Comparison of ENCODE assay signal across 16 cellular contexts in the genomic region with DNA sequence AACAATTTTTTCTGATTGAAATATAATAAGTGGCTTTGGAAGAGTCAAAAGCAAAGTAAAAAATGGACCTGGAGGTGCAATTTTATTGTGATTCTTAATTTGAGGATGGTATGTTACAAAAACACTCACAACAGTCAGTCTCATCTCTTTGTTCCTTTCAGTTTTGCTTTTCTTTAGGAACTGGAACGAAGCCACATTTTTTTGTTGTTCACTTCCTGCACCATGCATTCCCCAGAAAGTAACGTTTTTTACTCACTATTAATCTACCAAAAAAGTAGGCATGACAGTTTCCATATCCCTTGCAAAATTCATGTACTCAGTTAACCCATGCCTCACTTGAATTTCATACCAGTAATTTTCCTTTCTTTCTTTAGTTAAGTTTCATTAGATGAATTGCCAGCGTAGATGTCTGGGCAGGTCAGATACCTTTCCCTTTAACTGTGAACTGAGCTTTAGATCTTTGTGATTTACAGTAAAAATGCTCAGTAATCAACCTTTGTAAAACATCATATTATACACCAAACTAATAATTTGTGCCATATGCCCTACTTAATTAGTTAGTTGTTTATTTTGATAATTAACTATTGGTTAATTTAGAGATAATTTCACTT.
A peak's percentile ranks its signal among the peaks of the same experiment; 100 is the strongest.
DNase-seq lines count a peak whose midpoint lies in the region; ATAC-seq, FAIRE-seq and TF ChIP-seq lines count a peak whose summit lies in the region.
"Had no signal": no experiment of that assay in that cellular context is flagged by ENCODE, and none has a peak within 500 bp of the region (broad histone marks: within the 10 kb centered on the region; RNA-seq: fewer than 3 reads in every experiment).

No MANE protein-coding gene starts in this region.

- TF ChIP-seq CTCF in HFFc6 (IDR thresholded peaks at IDR 0.05) (no peak), astrocyte (IDR thresholded peaks at IDR 0.05; ENCODE audit: insufficient read depth, low read depth, low read length) (no peak)

- DNase-seq in HFFc6 (no peak), astrocyte (ENCODE audit: low read depth) (peak; percentile 41), iris pigment epithelial cell (ENCODE audit: low read depth) (peak; percentile 66), NCI-H2227 treated with DMSO at 0.1 percent for 48 hours (lab: John Stamatoyannopoulos, UW) (no peak)
- DNase-seq: activated naive CD4-positive, alpha-beta T cell treated with anti-CD3 and anti-CD28 coated beads, Interleukin-2, amount 50 U/mL, for 16 hours; mesendoderm; MG63; NCI-H2081 treated with DMSO at 0.1 percent for 48 hours; SJCRH30; stimulated activated CD4-positive, alpha-beta T cell treated with anti-CD3 and anti-CD28 coated beads, Interleukin-2, amount 100 ng/mL, for 24 hours had no signal

- H3K27me3 ChIP-seq in ACC112 (ENCODE audit: insufficient read depth, low read length), result no peaks in the 10 kb centered on the region
- no peaks in the 10 kb centered on the region for H3K27me3 ChIP-seq in astrocyte (ENCODE audit: insufficient read depth, low read length)
- H3K27me3 ChIP-seq: MG63, SJCRH30 had no signal

- H3K9ac ChIP-seq in astrocyte (ENCODE audit: low read length), result no peak overlapping the region

- H3K4me3 Mint-ChIP-seq in HFFc6, result peak overlapping the region; percentile 55; the same call in 1 of the 2 replicates
- H3K4me3 Mint-ChIP-seq in astrocyte (ENCODE audit: unreplicated experiment), result no peak overlapping the region
- H3K4me3 Mint-ChIP-seq: type B pancreatic cell had no signal

- H3K27ac ChIP-seq in ACC112 (ENCODE audit: low read depth, low read length), result no peak overlapping the region
- no peak overlapping the region for H3K27ac ChIP-seq in astrocyte (ENCODE audit: low read depth, low read length)
- H3K27ac ChIP-seq: SJCRH30 had no signal

- H3K4me1 Mint-ChIP-seq in HFFc6 (ENCODE audit: low read depth) (peaks cover 16% of the 10 kb centered on the region), astrocyte (ENCODE audit: low read depth, unreplicated experiment) (peaks cover 7% of the 10 kb centered on the region)

- H3K27me3 Mint-ChIP-seq in HFFc6 (ENCODE audit: insufficient read depth) (no peaks in the 10 kb centered on the region; the same call in 1 of the 2 replicates), astrocyte (ENCODE audit: low read depth, unreplicated experiment) (no peaks in the 10 kb centered on the region)
- H3K27me3 Mint-ChIP-seq: type B pancreatic cell had no signal

- H3K4me1 ChIP-seq in ACC112 (ENCODE audit: control insufficient read depth, insufficient read depth, low read length, unreplicated experiment) (peaks cover 4% of the 10 kb centered on the region), astrocyte (ENCODE audit: insufficient read depth, low read length) (no peaks in the 10 kb centered on the region)
- H3K4me1 ChIP-seq: SJCRH30 had no signal

- no peaks in the 10 kb centered on the region for H4K20me1 ChIP-seq in astrocyte (ENCODE audit: insufficient read depth, low read length)

- no peaks in the 10 kb centered on the region for H3K79me2 ChIP-seq in ACC112 (ENCODE audit: control insufficient read depth, insufficient read depth, low read length, unreplicated experiment)
- no peaks in the 10 kb centered on the region for H3K79me2 ChIP-seq in astrocyte (ENCODE audit: insufficient read depth, low read length)

- H3K4me2 ChIP-seq in astrocyte (ENCODE audit: low read length), result peak overlapping the region; percentile 49

- H3K4me3 ChIP-seq in ACC112 (ENCODE audit: low read depth, low read length) (peak overlapping the region; percentile 55), astrocyte (ENCODE audit: insufficient read depth, low read depth, low read length) (no peak overlapping the region)
- H3K4me3 ChIP-seq: MG63, SJCRH30 had no signal

- H3K36me3 ChIP-seq in ACC112 (ENCODE audit: insufficient read depth, low read length) (no peaks in the 10 kb centered on the region), astrocyte (ENCODE audit: insufficient read depth, low read length) (no peaks in the 10 kb centered on the region)
- H3K36me3 ChIP-seq: MG63, SJCRH30 had no signal

- peak overlapping the region; percentile 39 for H2AFZ ChIP-seq in ACC112 (ENCODE audit: low read length, unreplicated experiment)
- peak overlapping the region; percentile 12 for H2AFZ ChIP-seq in astrocyte (ENCODE audit: low read depth, low read length)

- ATAC-seq in HG02981 (IDR thresholded peaks at IDR 0.05; ENCODE audit: unreplicated experiment), result no peak
- no peak for ATAC-seq in HG02759 (IDR thresholded peaks at IDR 0.05; ENCODE audit: unreplicated experiment)
- no peak for ATAC-seq in HG02623 (IDR thresholded peaks at IDR 0.05; ENCODE audit: unreplicated experiment)

- no peak for FAIRE-seq in astrocyte (lab: Jason Lieb, UNC)
- FAIRE-seq: D721Med had no signal

- H3K27ac Mint-ChIP-seq in HFFc6 (no peak overlapping the region), astrocyte (ENCODE audit: unreplicated experiment) (no peak overlapping the region)
- H3K27ac Mint-ChIP-seq: type B pancreatic cell had no signal

- no peaks in the 10 kb centered on the region for H3K9me3 ChIP-seq in astrocyte (ENCODE audit: insufficient read depth, low read depth, low read length)
- H3K9me3 ChIP-seq: MG63, SJCRH30 had no signal

- no peaks in the 10 kb centered on the region for H3K36me3 Mint-ChIP-seq in HFFc6 (ENCODE audit: low read depth)
- no peaks in the 10 kb centered on the region for H3K36me3 Mint-ChIP-seq in astrocyte (ENCODE audit: low read depth, unreplicated experiment)
- H3K36me3 Mint-ChIP-seq: type B pancreatic cell had no signal

- H3K9me3 Mint-ChIP-seq in HFFc6 (no peaks in the 10 kb centered on the region), astrocyte (ENCODE audit: unreplicated experiment) (no peaks in the 10 kb centered on the region)

Comparison
In these comparisons a context has a peak if more than half of its experiments do, and no peak if none do; other contexts are left out.
1. DNase-seq: peak in astrocyte (single experiment) and iris pigment epithelial cell (single experiment); none in HFFc6 (single experiment) and NCI-H2227 treated with DMSO at 0.1 percent for 48 hours (single experiment).